Comparison of ENCODE assay signal across 27 cellular contexts in genomic region chr2:72965770-72966430, GRCh38. TPM values are rescaled to one million over a fixed set of nuclear protein-coding genes. Genes with fewer than 3 reads are reported as not detected.
"Had no signal": no experiment of that assay in that cellular context is flagged by ENCODE, and none has a peak within 500 bp of the region (broad histone marks: within the 10 kb centered on the region; RNA-seq: fewer than 3 reads in every experiment).

No MANE protein-coding gene starts in this region.

- H3K27me3 Mint-ChIP-seq: activated B cell treated with CpG ODN at 0.5 μM for 24 hours; activated CD4-positive, alpha-beta T cell treated with anti-CD3 and anti-CD28 coated beads for 36 hours; activated naive CD8-positive, alpha-beta T cell treated with anti-CD3 and anti-CD28 coated beads, Interleukin-2, amount 10 ng/mL, durations not matched to agents 7 days and 5 days; memory B cell had no signal

- H3K9me3 Mint-ChIP-seq: activated B cell treated with CpG ODN at 0.5 μM for 24 hours; activated naive CD8-positive, alpha-beta T cell treated with anti-CD3 and anti-CD28 coated beads, Interleukin-2, amount 10 ng/mL, durations not matched to agents 7 days and 5 days; immature natural killer cell; memory B cell; nephron progenitor cell; stimulated activated effector memory CD8-positive, alpha-beta T cell treated with anti-CD3 and anti-CD28 coated beads, Interleukin-12 subunit alpha, Interleukin-12 subunit beta, amount 100 ng/mL, for 72 hours; T-helper 1 cell treated with Interleukin-12 subunit alpha and Interleukin-12 subunit beta and Interleukin-4 antibody, amounts not matched to agents 30 μg/mL and 1 μg/mL, for 36 hours had no signal

- H3K9ac ChIP-seq: parathyroid adenoma had no signal

- H2AFZ ChIP-seq: parathyroid adenoma had no signal

- H3K4me3 Mint-ChIP-seq: activated B cell treated with CpG ODN at 0.5 μM for 24 hours; activated CD4-positive, alpha-beta T cell treated with anti-CD3 and anti-CD28 coated beads for 36 hours; activated naive CD8-positive, alpha-beta T cell treated with anti-CD3 and anti-CD28 coated beads, Interleukin-2, amount 10 ng/mL, durations not matched to agents 7 days and 5 days; immature natural killer cell; memory B cell; nephron progenitor cell; stimulated activated effector memory CD8-positive, alpha-beta T cell treated with anti-CD3 and anti-CD28 coated beads, Interleukin-12 subunit alpha, Interleukin-12 subunit beta, amount 100 ng/mL, for 72 hours; T-helper 1 cell treated with Interleukin-12 subunit alpha and Interleukin-12 subunit beta and Interleukin-4 antibody, amounts not matched to agents 30 μg/mL and 1 μg/mL, for 36 hours had no signal

- H3K4me3 ChIP-seq: stomach, suprapubic skin, upper lobe of left lung had no signal

- H3K4me1 Mint-ChIP-seq: activated B cell treated with CpG ODN at 0.5 μM for 24 hours; activated CD4-positive, alpha-beta T cell treated with anti-CD3 and anti-CD28 coated beads for 36 hours; activated naive CD8-positive, alpha-beta T cell treated with anti-CD3 and anti-CD28 coated beads, Interleukin-2, amount 10 ng/mL, durations not matched to agents 7 days and 5 days; memory B cell had no signal

- ATAC-seq: activated CD4-positive, alpha-beta T cell treated with anti-CD3 and anti-CD28 coated beads for 36 hours; left colon; sciatic nerve; stimulated activated effector memory CD8-positive, alpha-beta T cell treated with anti-CD3 and anti-CD28 coated beads, Interleukin-12 subunit alpha, Interleukin-12 subunit beta, amount 100 ng/mL, for 72 hours had no signal

- H3K27ac Mint-ChIP-seq: activated B cell treated with CpG ODN at 0.5 μM for 24 hours; activated CD4-positive, alpha-beta T cell treated with anti-CD3 and anti-CD28 coated beads for 36 hours; activated naive CD8-positive, alpha-beta T cell treated with anti-CD3 and anti-CD28 coated beads, Interleukin-2, amount 10 ng/mL, durations not matched to agents 7 days and 5 days; memory B cell; nephron progenitor cell; T-helper 1 cell treated with Interleukin-12 subunit alpha and Interleukin-12 subunit beta and Interleukin-4 antibody, amounts not matched to agents 30 μg/mL and 1 μg/mL, for 36 hours had no signal

- H3K27ac ChIP-seq: epithelial cell of prostate, parathyroid adenoma, stomach, suprapubic skin, upper lobe of left lung had no signal

- H3K36me3 Mint-ChIP-seq: activated naive CD8-positive, alpha-beta T cell treated with anti-CD3 and anti-CD28 coated beads, Interleukin-2, amount 10 ng/mL, durations not matched to agents 7 days and 5 days; immature natural killer cell had no signal

- DNase-seq: activated B cell treated with CpG ODN at 0.5 μM for 24 hours; activated CD4-positive, alpha-beta T cell treated with anti-CD3 and anti-CD28 coated beads for 36 hours; activated CD4-positive, alpha-beta T cell treated with anti-CD3 and anti-CD28 coated beads, Interleukin-2, amount 50 U/mL, for 48 hours; activated naive CD4-positive, alpha-beta T cell treated with Interleukin-2 at 50 U/mL for 16 hours; activated naive CD8-positive, alpha-beta T cell treated with anti-CD3 and anti-CD28 coated beads, Interleukin-2, amount 10 ng/mL, durations not matched to agents 7 days and 5 days; activated T-cell treated with anti-CD3 and anti-CD28 coated beads, Interleukin-2, amount 50 U/mL, for 48 hours; amygdala; cortex of kidney; immature natural killer cell; left colon; nephron progenitor cell; nucleus accumbens; small intestine; stimulated activated CD4-positive, alpha-beta T cell treated with anti-CD3 and anti-CD28 coated beads, Interleukin-2, amount 100 ng/mL, for 24 hours; stomach; upper lobe of left lung had no signal

- H3K27me3 ChIP-seq: stomach, suprapubic skin, upper lobe of left lung had no signal

- H3K9me3 ChIP-seq: stomach, suprapubic skin, upper lobe of left lung had no signal

- H3K4me1 ChIP-seq: parathyroid adenoma, stomach, suprapubic skin, upper lobe of left lung had no signal

RNA-seq across cellular contexts. Expression of gene EMX1, which starts 48.6 kb away (rescaled TPM):
- total RNA-seq: activated CD4-positive, alpha-beta T cell treated with anti-CD3 and anti-CD28 coated beads for 36 hours; activated naive CD8-positive, alpha-beta T cell treated with anti-CD3 and anti-CD28 coated beads, Interleukin-2, amount 10 ng/mL, durations not matched to agents 7 days and 5 days; fibroblast of villous mesenchyme; mononuclear cell; myocyte; pulmonary artery endothelial cell; sciatic nerve; suprapubic skin; upper lobe of left lung had no signal
- polyA plus RNA-seq: immature natural killer cell had no signal
